Comparison of ENCODE assay signal across 1 cellular context in the genomic region with DNA sequence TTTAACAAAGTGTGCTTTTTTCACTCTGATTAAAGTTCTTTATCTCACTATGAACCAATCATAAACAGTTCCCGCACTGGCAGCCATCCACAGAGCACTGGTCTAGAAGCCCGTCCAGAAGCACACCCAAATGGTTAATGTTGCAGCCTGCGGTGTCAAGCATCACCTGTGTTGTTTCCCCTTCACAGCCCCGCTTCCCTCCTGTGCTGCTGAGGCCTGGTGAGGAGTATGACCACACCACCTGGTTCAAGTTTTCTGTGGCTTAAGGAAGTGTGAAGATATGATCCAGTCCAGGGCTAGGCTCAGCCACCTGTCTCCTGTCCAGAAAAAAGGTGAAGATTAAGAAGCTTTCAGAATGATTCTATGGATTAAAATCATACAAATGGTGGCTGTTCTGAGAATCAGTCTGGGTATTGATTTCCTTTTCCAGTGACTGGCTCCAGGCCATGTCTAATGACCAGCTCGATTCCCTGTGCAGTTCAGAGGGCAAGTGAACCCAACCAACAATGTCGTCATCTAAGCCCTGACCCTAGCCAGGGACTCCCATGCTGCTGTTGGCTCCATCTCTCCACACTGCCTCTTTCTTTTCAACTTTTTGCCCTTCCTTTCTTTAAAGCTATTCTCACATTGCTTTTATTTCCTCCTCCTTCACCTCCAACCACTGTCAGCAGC.
TF ChIP-seq lines count a peak whose summit lies in the region.

No MANE protein-coding gene starts in this region.

TF ChIP-seq in liver, 16 proteins besides CTCF, POLR2A, EP300 and RAD21 (continued from another document):
- TF ChIP-seq TAF1 (conservative IDR thresholded peaks at IDR 0.05) (no peak), SP1 (IDR thresholded peaks at IDR 0.05) (peak; percentile 60), REST (IDR thresholded peaks at IDR 0.05) (peak; percentile 52), MAX (IDR thresholded peaks at IDR 0.05) (no peak), FOXA1 (IDR thresholded peaks at IDR 0.05) (no peak), RXRA (IDR thresholded peaks at IDR 0.05) (peak; percentile 95 to 97), JUND (IDR thresholded peaks at IDR 0.05) (peak; percentile 87 to 94), NR2F2 (IDR thresholded peaks at IDR 0.05) (peak; percentile 14), GABPA (IDR thresholded peaks at IDR 0.05 in 1 of 2, conservative IDR thresholded peaks at IDR 0.05 in 1 of 2) (peak in 1 of 2 donors; percentile 7), HNF4G (IDR thresholded peaks at IDR 0.05) (no peak), FOXA2 (IDR thresholded peaks at IDR 0.05) (no peak)
- TF ChIP-seq, protein P1, sequence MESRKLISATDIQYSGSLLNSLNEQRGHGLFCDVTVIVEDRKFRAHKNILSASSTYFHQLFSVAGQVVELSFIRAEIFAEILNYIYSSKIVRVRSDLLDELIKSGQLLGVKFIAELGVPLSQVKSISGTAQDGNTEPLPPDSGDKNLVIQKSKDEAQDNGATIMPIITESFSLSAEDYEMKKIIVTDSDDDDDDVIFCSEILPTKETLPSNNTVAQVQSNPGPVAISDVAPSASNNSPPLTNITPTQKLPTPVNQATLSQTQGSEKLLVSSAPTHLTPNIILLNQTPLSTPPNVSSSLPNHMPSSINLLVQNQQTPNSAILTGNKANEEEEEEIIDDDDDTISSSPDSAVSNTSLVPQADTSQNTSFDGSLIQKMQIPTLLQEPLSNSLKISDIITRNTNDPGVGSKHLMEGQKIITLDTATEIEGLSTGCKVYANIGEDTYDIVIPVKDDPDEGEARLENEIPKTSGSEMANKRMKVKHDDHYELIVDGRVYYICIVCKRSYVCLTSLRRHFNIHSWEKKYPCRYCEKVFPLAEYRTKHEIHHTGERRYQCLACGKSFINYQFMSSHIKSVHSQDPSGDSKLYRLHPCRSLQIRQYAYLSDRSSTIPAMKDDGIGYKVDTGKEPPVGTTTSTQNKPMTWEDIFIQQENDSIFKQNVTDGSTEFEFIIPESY (IDR thresholded peaks at IDR 0.05), result peak; percentile 57
TF ChIP-seq in liver: peak in this region for 10.
